In genomic region chr3:122996038-122996580, GRCh38 we compare ENCODE assay signal across 22 cellular contexts. TPM values are rescaled to one million over a fixed set of nuclear protein-coding genes. Genes with fewer than 3 reads are reported as not detected.
A peak's percentile ranks its signal among the peaks of the same experiment; 100 is the strongest.
DNase-seq lines count a peak whose midpoint lies in the region; ATAC-seq and TF ChIP-seq lines count a peak whose summit lies in the region.
"Had no signal": no experiment of that assay in that cellular context is flagged by ENCODE, and none has a peak within 500 bp of the region (broad histone marks: within the 10 kb centered on the region; RNA-seq: fewer than 3 reads in every experiment).

No MANE protein-coding gene starts in this region.

- no peak overlapping the region for H3K4me3 Mint-ChIP-seq in endodermal cell
- no peak overlapping the region for H3K4me3 Mint-ChIP-seq in neural crest cell
- H3K4me3 Mint-ChIP-seq: T-cell had no signal

- H3K27ac Mint-ChIP-seq in endodermal cell, result no peak overlapping the region
- peak overlapping the region; percentile 43 for H3K27ac Mint-ChIP-seq in neural crest cell (ENCODE audit: unreplicated experiment)
- H3K27ac Mint-ChIP-seq: T-cell had no signal

- H3K4me1 Mint-ChIP-seq in endodermal cell (peaks cover 57% of the 10 kb centered on the region), neural crest cell (peaks cover 59% of the 10 kb centered on the region)
- H3K4me1 Mint-ChIP-seq: T-cell had no signal

- no peak overlapping the region for H3K4me2 ChIP-seq in osteoblast (ENCODE audit: insufficient read depth, low read length)

- no peak for TF ChIP-seq EP300 in stomach (IDR thresholded peaks at IDR 0.05)

- H3K4me1 ChIP-seq in endodermal cell (ENCODE audit: control insufficient read depth, insufficient read depth, low read length) (peaks cover 6% of the 10 kb centered on the region), osteoblast (ENCODE audit: insufficient read depth, low read length) (no peaks in the 10 kb centered on the region), stomach (peaks cover 0 to 28% (median 13%) of the 10 kb centered on the region in 4 donors)

- H3K27me3 ChIP-seq in endodermal cell (ENCODE audit: control insufficient read depth, insufficient read depth, low read length, poor library complexity, severe bottlenecking), result no peaks in the 10 kb centered on the region
- H3K27me3 ChIP-seq in osteoblast (ENCODE audit: insufficient read depth, low read length), result peaks cover 82% of the 10 kb centered on the region
- peaks cover 0 to 23% (median 12%) of the 10 kb centered on the region in 3 donors for H3K27me3 ChIP-seq in stomach

- H3K9me3 Mint-ChIP-seq in endodermal cell (no peaks in the 10 kb centered on the region), neural crest cell (no peaks in the 10 kb centered on the region)
- H3K9me3 Mint-ChIP-seq: T-cell had no signal

- no peak overlapping the region for H2AFZ ChIP-seq in osteoblast (ENCODE audit: low read length)

- WGBS in endodermal cell (ENCODE audit: insufficient coverage in 1 of 2, insufficient read length in 1 of 2), 2 experiments, result 88 to 90% methylated on average over 6 to 14 of the region's 14 CpGs
- WGBS in stomach, 5 donors, result 65 to 78% (median 71%) methylated on average over 14 of the region's 14 CpGs

- no peak overlapping the region for H3K9ac ChIP-seq in endodermal cell (ENCODE audit: extremely low read depth, low read length, poor library complexity, severe bottlenecking)

- H3K4me3 ChIP-seq in endodermal cell (ENCODE audit: low read length) (no peak overlapping the region), osteoblast (ENCODE audit: insufficient read depth, low read length) (no peak overlapping the region), stomach (no peak overlapping the region)

- no peaks in the 10 kb centered on the region for H3K79me2 ChIP-seq in osteoblast (ENCODE audit: insufficient read depth, low read length)

- no peak for TF ChIP-seq POLR2A in stomach (IDR thresholded peaks at IDR 0.05)

- DNase-seq in DMS 273 treated with DMSO at 0.1 percent for 48 hours (lab: John Stamatoyannopoulos, UW) (peak; percentile 76), NCI-H446 treated with DMSO at 0.1 percent for 48 hours (lab: John Stamatoyannopoulos, UW) (peak; percentile 92), endodermal cell (no peak), neural crest cell (ENCODE audit: low read depth, low spot score) (no peak), osteoblast (ENCODE audit: insufficient read length, low spot score, missing footprints) (no peak), stomach (no peak), NCI-H345 treated with DMSO at 0.1 percent for 48 hours (lab: John Stamatoyannopoulos, UW; ENCODE audit: unreplicated experiment) (no peak)
- DNase-seq: amniotic stem cell; Calu3; cortex of kidney; islet precursor cell; NCI-H187 treated with DMSO at 0.1 percent for 48 hours; NCI-H748 treated with DMSO at 0.1 percent for 48 hours; stimulated activated CD4-positive, alpha-beta T cell treated with anti-CD3 and anti-CD28 coated beads, Interleukin-2, amount 100 ng/mL, for 48 hours; T-cell had no signal

- H3K27ac ChIP-seq in endodermal cell (ENCODE audit: low read depth, low read length) (peak overlapping the region; percentile 38), osteoblast (ENCODE audit: low read depth, low read length) (no peak overlapping the region), stomach (peak overlapping the region in 1 of 5 donors; percentile 25)
- H3K27ac ChIP-seq: epithelial cell of prostate, VCaP had no signal

- no peaks in the 10 kb centered on the region for H4K20me1 ChIP-seq in osteoblast (ENCODE audit: insufficient read depth, low read length)

- H3K9me3 ChIP-seq in endodermal cell (ENCODE audit: control insufficient read depth, low read length) (no peaks in the 10 kb centered on the region), osteoblast (ENCODE audit: low read depth, low read length) (no peaks in the 10 kb centered on the region), stomach (no peaks in the 10 kb centered on the region)

- no peak for TF ChIP-seq CTCF in endodermal cell (conservative IDR thresholded peaks at IDR 0.05)
- no peak for TF ChIP-seq CTCF in neural crest cell (conservative IDR thresholded peaks at IDR 0.05)
- TF ChIP-seq CTCF in osteoblast (IDR thresholded peaks at IDR 0.05; ENCODE audit: extremely low read depth, low read depth, low read length), result no peak
- TF ChIP-seq CTCF in stomach (IDR thresholded peaks at IDR 0.05), result no peak

- H3K27me3 Mint-ChIP-seq in endodermal cell (ENCODE audit: insufficient read depth) (peaks cover 20% of the 10 kb centered on the region), neural crest cell (ENCODE audit: low read depth) (no peaks in the 10 kb centered on the region)

- H3K36me3 Mint-ChIP-seq in endodermal cell (ENCODE audit: low read depth) (no peaks in the 10 kb centered on the region), neural crest cell (ENCODE audit: low read depth) (no peaks in the 10 kb centered on the region)
- H3K36me3 Mint-ChIP-seq: T-cell had no signal

- intact Hi-C loops in stomach (cut with DNase I; ENCODE audit: low total_unique reads), result no loop called here

- no peaks in the 10 kb centered on the region for H3K36me3 ChIP-seq in endodermal cell (ENCODE audit: control insufficient read depth, insufficient read depth, low read length)
- H3K36me3 ChIP-seq in osteoblast (ENCODE audit: insufficient read depth, low read length), result no peaks in the 10 kb centered on the region
- H3K36me3 ChIP-seq in stomach, result no peaks in the 10 kb centered on the region

- ATAC-seq in GM19463 (IDR thresholded peaks at IDR 0.05; ENCODE audit: unreplicated experiment), result no peak
- ATAC-seq: HCT116, T-cell had no signal

RNA-seq across cellular contexts. Expression of gene SEMA5B, which starts 31.5 kb away (rescaled TPM):
- total RNA-seq in endodermal cell (10 to 100 TPM; 37.3 to 45.8 TPM), neural crest cell (48.8 and 57.3 TPM in 2 replicates), osteoblast (not detected in 2 replicates), stomach (10 to 100 TPM in 1 of 5 donors, 1 to 10 TPM in 2, not detected in 2; 1.8 to 27.2 (median 1.9) TPM)
- polyA plus RNA-seq in endodermal cell (2013, experiment 1 of 2), result 76.1 TPM
- polyA plus RNA-seq in endodermal cell (2013, experiment 2 of 2), result 68.4 TPM
- polyA plus RNA-seq in stomach, result under 1 TPM; 0.15 to 0.25 (median 0.25) TPM
- total RNA-seq: activated CD8-positive, alpha-beta memory T cell treated with anti-CD3 and anti-CD28 coated beads for 36 hours; Calu3; glomerular endothelial cell; mesenteric fat pad had no signal

Comparison
In these comparisons a context has a peak if more than half of its experiments do, and no peak if none do; other contexts are left out.
1. DNase-seq: peak in DMS 273 treated with DMSO at 0.1 percent for 48 hours (single experiment) and NCI-H446 treated with DMSO at 0.1 percent for 48 hours (single experiment); none in endodermal cell (single experiment), neural crest cell (single experiment), osteoblast (single experiment), stomach (single experiment) and NCI-H345 treated with DMSO at 0.1 percent for 48 hours (single experiment).